Comparison of ENCODE assay signal across 21 cellular contexts in genomic region chr11:92128026-92128425, GRCh38.
DNase-seq lines count a peak whose midpoint lies in the region; ATAC-seq and TF ChIP-seq lines count a peak whose summit lies in the region.
"Had no signal": no experiment of that assay in that cellular context is flagged by ENCODE, and none has a peak within 500 bp of the region (broad histone marks: within the 10 kb centered on the region; RNA-seq: fewer than 3 reads in every experiment).

No MANE protein-coding gene starts in this region.

- no peaks in the 10 kb centered on the region for H3K36me3 Mint-ChIP-seq in MCF 10A (ENCODE audit: insufficient read depth, unreplicated experiment)
- H3K36me3 Mint-ChIP-seq: CD14-positive monocyte; CD4-positive, alpha-beta memory T cell; CD4-positive, CD25-positive, alpha-beta regulatory T cell; CD8-positive, alpha-beta memory T cell had no signal

- H3K9me3 Mint-ChIP-seq in MCF 10A (ENCODE audit: unreplicated experiment) = no peaks in the 10 kb centered on the region

- no peak for ATAC-seq in GM21390 (IDR thresholded peaks at IDR 0.05; ENCODE audit: unreplicated experiment)

- no peak overlapping the region for H3K4me3 ChIP-seq in breast epithelium
- no peak overlapping the region for H3K4me3 ChIP-seq in esophagus muscularis mucosa
- no peak overlapping the region for H3K4me3 ChIP-seq in osteoblast (ENCODE audit: insufficient read depth, low read length)
- H3K4me3 ChIP-seq: BLaER1 had no signal

- BruUV-seq in MCF 10A (replicated peaks; lab: Mats Ljungman, UMichigan) = no TSS peak

- no peaks in the 10 kb centered on the region for H3K4me1 ChIP-seq in breast epithelium
- H3K4me1 ChIP-seq in esophagus muscularis mucosa = peaks cover 0 to 6% (median 0%) of the 10 kb centered on the region in 4 donors
- peaks cover 18% of the 10 kb centered on the region for H3K4me1 ChIP-seq in osteoblast (ENCODE audit: insufficient read depth, low read length)
- H3K4me1 ChIP-seq: BLaER1 had no signal

- no peak for TF ChIP-seq EP300 in esophagus muscularis mucosa (IDR thresholded peaks at IDR 0.05)

- TF ChIP-seq CTCF in MCF 10A (IDR thresholded peaks at IDR 0.05; ENCODE audit: unreplicated experiment) (no peak), breast epithelium (IDR thresholded peaks at IDR 0.05) (no peak), esophagus muscularis mucosa (IDR thresholded peaks at IDR 0.05) (no peak), osteoblast (IDR thresholded peaks at IDR 0.05; ENCODE audit: extremely low read depth, low read depth, low read length) (no peak)

- H2AFZ ChIP-seq in osteoblast (ENCODE audit: low read length) = no peak overlapping the region

- H3K27me3 ChIP-seq in breast epithelium = no peaks in the 10 kb centered on the region
- H3K27me3 ChIP-seq in esophagus muscularis mucosa = no peaks in the 10 kb centered on the region
- no peaks in the 10 kb centered on the region for H3K27me3 ChIP-seq in osteoblast (ENCODE audit: insufficient read depth, low read length)
- H3K27me3 ChIP-seq: BE2C, BLaER1 had no signal

- H3K27ac ChIP-seq in breast epithelium = no peak overlapping the region
- no peak overlapping the region for H3K27ac ChIP-seq in esophagus muscularis mucosa (replicated peaks in 1 of 4)
- H3K27ac ChIP-seq in osteoblast (ENCODE audit: low read depth, low read length) = no peak overlapping the region
- H3K27ac ChIP-seq: BLaER1 had no signal

- no peak overlapping the region for H3K4me2 ChIP-seq in osteoblast (ENCODE audit: insufficient read depth, low read length)
- H3K4me2 ChIP-seq: BLaER1 had no signal

- POLR2A ChIA-PET in MCF 10A (lab: Yijun Ruan, JAX) = no interaction called here

- no peaks in the 10 kb centered on the region for H3K9me3 ChIP-seq in breast epithelium
- no peaks in the 10 kb centered on the region for H3K9me3 ChIP-seq in esophagus muscularis mucosa
- H3K9me3 ChIP-seq in osteoblast (ENCODE audit: low read depth, low read length) = no peaks in the 10 kb centered on the region
- H3K9me3 ChIP-seq: BE2C, BLaER1 had no signal

- CTCF ChIA-PET in MCF 10A (lab: Yijun Ruan, JAX) = interaction anchor here (1.0 kb wide), 1 partner anchor 9 kb away, joined by 3 read pairs; no protein-coding TSS in a partner anchor

- no peaks in the 10 kb centered on the region for H3K79me2 ChIP-seq in osteoblast (ENCODE audit: insufficient read depth, low read length)

- H4K20me1 ChIP-seq in osteoblast (ENCODE audit: insufficient read depth, low read length) = no peaks in the 10 kb centered on the region
- H4K20me1 ChIP-seq: BLaER1 had no signal

- intact Hi-C loops in MCF 10A (cut with micrococcal nuclease) (no loop called here), breast epithelium (cut with DNase I; ENCODE audit: low total_unique reads) (no loop called here), esophagus muscularis mucosa (cut with DNase I) (no loop called here)

- H3K27me3 Mint-ChIP-seq in MCF 10A (ENCODE audit: insufficient read depth, unreplicated experiment) = no peaks in the 10 kb centered on the region
- H3K27me3 Mint-ChIP-seq: CD4-positive, alpha-beta memory T cell; CD4-positive, CD25-positive, alpha-beta regulatory T cell; CD8-positive, alpha-beta memory T cell had no signal

- H3K27ac Mint-ChIP-seq in MCF 10A (ENCODE audit: low read depth, unreplicated experiment) = peak overlapping the region; percentile 19
- H3K27ac Mint-ChIP-seq: CD14-positive monocyte; CD4-positive, alpha-beta memory T cell; CD4-positive, CD25-positive, alpha-beta regulatory T cell; CD8-positive, alpha-beta memory T cell had no signal

- WGBS in esophagus muscularis mucosa = 38% methylated on average over 2 of the region's 2 CpGs

- peaks cover 47% of the 10 kb centered on the region for H3K4me1 Mint-ChIP-seq in MCF 10A (ENCODE audit: insufficient read depth, unreplicated experiment)
- H3K4me1 Mint-ChIP-seq: CD14-positive monocyte; CD4-positive, alpha-beta memory T cell; CD4-positive, CD25-positive, alpha-beta regulatory T cell; CD8-positive, alpha-beta memory T cell had no signal

- no peak for TF ChIP-seq POLR2A in breast epithelium (IDR thresholded peaks at IDR 0.05)
- no peak for TF ChIP-seq POLR2A in esophagus muscularis mucosa (IDR thresholded peaks at IDR 0.05; ENCODE audit: low read depth)

- H3K36me3 ChIP-seq in breast epithelium = no peaks in the 10 kb centered on the region
- no peaks in the 10 kb centered on the region for H3K36me3 ChIP-seq in esophagus muscularis mucosa
- no peaks in the 10 kb centered on the region for H3K36me3 ChIP-seq in osteoblast (ENCODE audit: insufficient read depth, low read length)
- H3K36me3 ChIP-seq: BE2C, BLaER1 had no signal

- no peak for DNase-seq in MCF 10A (ENCODE audit: unreplicated experiment)
- no peak for DNase-seq in breast epithelium (ENCODE audit: low spot score in 2 of 2)
- peak; percentile 74 for DNase-seq in M059J (ENCODE audit: low read depth)
- peak; percentile 21 for DNase-seq in esophagus muscularis mucosa (ENCODE audit: extremely low spot score)
- no peak for DNase-seq in DMS153 treated with DMSO at 0.1 percent for 48 hours (lab: John Stamatoyannopoulos, UW; ENCODE audit: unreplicated experiment)
- DNase-seq in osteoblast (ENCODE audit: insufficient read length, low spot score, missing footprints) = no peak
- DNase-seq: 8988T; ACHN; BE2C; C1 segment of cervical spinal cord; CD4-positive, alpha-beta memory T cell; CD4-positive, CD25-positive, alpha-beta regulatory T cell; CD8-positive, alpha-beta memory T cell; COR-L47; DMS 273 treated with DMSO at 0.1 percent for 48 hours; DMS153; DMS79 treated with DMSO at 0.1 percent for 48 hours; GF-D8 had no signal

- no peak overlapping the region for H3K4me3 Mint-ChIP-seq in MCF 10A (ENCODE audit: unreplicated experiment)
- H3K4me3 Mint-ChIP-seq: CD14-positive monocyte; CD4-positive, alpha-beta memory T cell; CD4-positive, CD25-positive, alpha-beta regulatory T cell; CD8-positive, alpha-beta memory T cell had no signal

Comparison
In these comparisons a context has a peak if more than half of its experiments do, and no peak if none do; other contexts are left out.
1. DNase-seq: peak in M059J (single experiment) and esophagus muscularis mucosa (single experiment); none in MCF 10A (single experiment), breast epithelium (0 of 2), DMS153 treated with DMSO at 0.1 percent for 48 hours (single experiment) and osteoblast (single experiment).